In genomic region chr10:71064413-71065118, GRCh38 we compare ENCODE assay signal across 1 cellular context.
TF ChIP-seq lines count a peak whose summit lies in the region.

No MANE protein-coding gene starts in this region.

TF ChIP-seq in SK-N-SH treated with all-trans-retinoic acid at 6 μM for 48 hours, 23 proteins besides CTCF, POLR2A, EP300 and RAD21 (continued from another document):
- TF ChIP-seq PATZ1 (CRISPR knock-in tag; IDR thresholded peaks at IDR 0.05; ENCODE audit: borderline replicate concordance): no peak
- no peak for TF ChIP-seq RARB (CRISPR knock-in tag; IDR thresholded peaks at IDR 0.05)
- TF ChIP-seq ZNF8 (CRISPR knock-in tag; IDR thresholded peaks at IDR 0.05): no peak
- TF ChIP-seq ESRRG (CRISPR knock-in tag; IDR thresholded peaks at IDR 0.05): no peak
